15 cellular contexts compared by ENCODE assay signal in the genomic region with DNA sequence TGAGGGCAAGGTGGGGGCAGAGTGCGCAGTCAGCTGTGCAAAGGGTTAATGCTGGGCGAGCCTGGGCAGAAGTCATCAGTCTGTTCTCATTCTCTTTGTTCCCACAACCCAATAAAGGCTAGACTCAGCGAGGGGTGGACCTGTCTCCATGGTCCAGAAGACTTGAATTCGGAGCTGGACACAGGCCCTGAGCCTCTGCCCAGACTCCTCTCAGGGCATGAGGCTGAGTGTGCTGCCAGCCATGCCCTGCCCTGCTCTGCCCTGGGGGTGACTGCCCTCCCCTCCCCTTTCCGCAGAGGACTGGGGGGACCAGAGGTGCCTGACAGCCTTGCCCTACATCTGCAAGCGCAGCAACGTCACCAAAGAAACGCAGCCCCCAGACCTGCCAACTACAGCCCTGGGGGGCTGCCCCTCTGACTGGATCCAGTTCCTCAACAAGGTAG.
"Had no signal": no experiment of that assay in that cellular context is flagged by ENCODE, and none has a peak within 500 bp of the region (broad histone marks: within the 10 kb centered on the region; RNA-seq: fewer than 3 reads in every experiment).

No MANE protein-coding gene starts in this region.

- H3K9ac ChIP-seq: parathyroid adenoma had no signal

- H3K9me3 ChIP-seq: neutrophil, tibial artery, uterus had no signal

- H2AFZ ChIP-seq: parathyroid adenoma had no signal

- H3K36me3 ChIP-seq: neutrophil, uterus had no signal

- ATAC-seq: activated CD8-positive, alpha-beta T cell treated with anti-CD3 and anti-CD28 coated beads for 36 hours; activated naive CD8-positive, alpha-beta T cell treated with anti-CD3 and anti-CD28 coated beads, Interleukin-2, amount 50 U/mL, for 24 hours; natural killer cell; stimulated activated naive CD8-positive, alpha-beta T cell treated with anti-CD3 and anti-CD28 coated beads, Interleukin-15, Interleukin-2, amounts not matched to agents 100 U/mL and 50 U/mL, for 24 hours; T-cell had no signal

- H3K27me3 ChIP-seq: neutrophil, tibial artery, uterus had no signal

- H3K4me3 ChIP-seq: coronary artery, tibial artery, uterus had no signal

- DNase-seq: activated B cell treated with CpG ODN at 0.5 μM for 24 hours; activated CD4-positive, alpha-beta T cell treated with anti-CD3 and anti-CD28 coated beads, Interleukin-2, amount 10 ng/mL, durations not matched to agents 24 days and 14 days; activated CD8-positive, alpha-beta T cell treated with anti-CD3 and anti-CD28 coated beads for 36 hours; activated naive CD4-positive, alpha-beta T cell treated with anti-CD3 and anti-CD28 coated beads, Interleukin-2, amount 10 ng/mL, durations not matched to agents 7 days and 5 days; activated naive CD8-positive, alpha-beta T cell treated with anti-CD3 and anti-CD28 coated beads, Interleukin-2, amount 50 U/mL, for 24 hours; activated T-cell treated with anti-CD3 and anti-CD28 coated beads, Interleukin-2, amount 50 U/mL, for 1 hour; natural killer cell; retina; stimulated activated naive CD8-positive, alpha-beta T cell treated with anti-CD3 and anti-CD28 coated beads, Interleukin-15, Interleukin-2, amounts not matched to agents 100 U/mL and 50 U/mL, for 24 hours; T-cell; tibial artery; uterus had no signal

- H3K4me1 ChIP-seq: parathyroid adenoma, uterus had no signal

- H3K27ac ChIP-seq: coronary artery, neutrophil, parathyroid adenoma, tibial artery, uterus had no signal
